In the genomic region with DNA sequence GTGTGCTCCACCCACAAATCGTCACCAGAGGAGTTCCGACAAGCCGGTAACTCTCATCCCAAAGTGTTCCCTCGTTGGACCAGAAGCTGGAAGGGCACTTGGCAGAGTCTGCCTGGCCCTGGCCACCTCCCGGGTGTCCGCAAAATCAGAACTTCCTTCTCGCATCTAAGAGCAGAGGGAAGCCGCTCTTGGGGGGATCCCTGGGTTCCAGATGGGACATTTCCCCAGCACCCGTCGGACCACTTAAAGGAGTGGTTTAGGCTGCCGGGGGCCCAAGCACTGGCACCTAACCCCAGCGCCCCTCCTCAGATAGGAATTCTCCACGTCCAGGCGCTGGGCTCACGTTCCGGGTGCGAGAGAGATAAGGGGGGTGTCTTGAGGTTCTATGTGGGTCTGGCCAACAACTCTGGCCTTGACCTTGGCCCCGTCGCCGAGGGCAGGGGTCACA, we compare ENCODE assay signal across 9 cellular contexts. TPM values are rescaled to one million over a fixed set of nuclear protein-coding genes. Genes with fewer than 3 reads are reported as not detected.
DNase-seq lines count a peak whose midpoint lies in the region; TF ChIP-seq lines count a peak whose summit lies in the region.
"Had no signal": no experiment of that assay in that cellular context is flagged by ENCODE, and none has a peak within 500 bp of the region (broad histone marks: within the 10 kb centered on the region; RNA-seq: fewer than 3 reads in every experiment).

No MANE protein-coding gene starts in this region.

- H3K27ac ChIP-seq in MM.1S (ENCODE audit: low read length) (no peak overlapping the region; the same call in 1 of the 2 replicates), dorsolateral prefrontal cortex (peak overlapping the region in 56 of 59 donors; percentile 58 to 97 (median 87))

- H3F3A ChIP-seq in MM.1S (ENCODE audit: insufficient read depth, low read length): no peaks in the 10 kb centered on the region

- H3K27ac Mint-ChIP-seq in neural crest cell (ENCODE audit: unreplicated experiment): no peak overlapping the region

- peak overlapping the region; percentile 95 for H3K4me3 Mint-ChIP-seq in neural crest cell

- H2AFZ ChIP-seq in MM.1S (ENCODE audit: low read length): peak overlapping the region; percentile 86

- H3K9me2 ChIP-seq in MM.1S (replicated peaks; ENCODE audit: insufficient read depth, low read length): no peaks in the 10 kb centered on the region

- H3K4me1 Mint-ChIP-seq in neural crest cell: peaks cover 25% of the 10 kb centered on the region

- peaks cover 2% of the 10 kb centered on the region for H3K36me3 Mint-ChIP-seq in neural crest cell (ENCODE audit: low read depth)

- DNase-seq in GM06990 (ENCODE audit: extremely low read depth, insufficient read length) (no peak), MM.1S (peak; percentile 8), dorsolateral prefrontal cortex (no peak), neural crest cell (ENCODE audit: low read depth, low spot score) (no peak), NCI-H1092 (lab: John Stamatoyannopoulos, UW) (no peak), GM03348 (ENCODE audit: low spot score) (no peak), OCI-M2 (lab: John Stamatoyannopoulos, UW; ENCODE audit: unreplicated experiment) (no peak)
- no peak for DNase-seq in stimulated activated CD8-positive, alpha-beta memory T cell treated with anti-CD3 and anti-CD28 coated beads, Interleukin-4, amount 100 ng/mL, for 48 hours

- intact Hi-C loops in dorsolateral prefrontal cortex (cut with DNase I): loop anchor here (1.0 to 10.0 kb wide), 5 partner anchors 17 to 218 kb away; a partner anchor contains a TSS

- no peaks in the 10 kb centered on the region for H3K27me3 ChIP-seq in GM06990 (replicated peaks; ENCODE audit: control insufficient read depth, insufficient read depth, low read length)
- H3K27me3 ChIP-seq in MM.1S (replicated peaks; ENCODE audit: insufficient read depth, low read length): peaks cover 18% of the 10 kb centered on the region
- no peaks in the 10 kb centered on the region for H3K27me3 ChIP-seq in dorsolateral prefrontal cortex

- H3K9me3 ChIP-seq in MM.1S (replicated peaks; ENCODE audit: insufficient read depth, low read length): no peaks in the 10 kb centered on the region

- peak overlapping the region; percentile 65 for H3K9ac ChIP-seq in MM.1S (ENCODE audit: low read length)

- H3K4me1 ChIP-seq in MM.1S (ENCODE audit: low read length): peaks cover 14% of the 10 kb centered on the region; the same call in 1 of the 2 replicates

- peaks cover 6% of the 10 kb centered on the region for H3K27me3 Mint-ChIP-seq in neural crest cell (ENCODE audit: low read depth)

- peak overlapping the region; percentile 98 for H3K4me2 ChIP-seq in MM.1S (ENCODE audit: low read depth, low read length)

- H3K36me3 ChIP-seq in GM06990 (ENCODE audit: control insufficient read depth, insufficient read depth, low read length) (peaks cover 2% of the 10 kb centered on the region; the same call in 1 of the 2 replicates), MM.1S (replicated peaks; ENCODE audit: insufficient read depth, low read length) (no peaks in the 10 kb centered on the region)

- peaks cover 19% of the 10 kb centered on the region; the same call in 1 of the 2 replicates for H4K20me1 ChIP-seq in MM.1S (ENCODE audit: insufficient read depth, low read length)

- peak overlapping the region; percentile 68 for H3K4me3 ChIP-seq in GM06990 (replicated peaks; ENCODE audit: low read depth, low read length)
- H3K4me3 ChIP-seq in MM.1S (ENCODE audit: low read length): peak overlapping the region; percentile 69
- H3K4me3 ChIP-seq in dorsolateral prefrontal cortex: peak overlapping the region; percentile 48 to 97 (median 87)

- peaks cover 43% of the 10 kb centered on the region for H3K79me2 ChIP-seq in MM.1S (ENCODE audit: low read length)

- TF ChIP-seq CTCF in GM06990 (IDR thresholded peaks at IDR 0.05; ENCODE audit: insufficient read depth, low read length, poor library complexity, severe bottlenecking) (no peak), MM.1S (IDR thresholded peaks at IDR 0.05; ENCODE audit: low read length) (no peak), dorsolateral prefrontal cortex (IDR thresholded peaks at IDR 0.05 in 54 of 56, conservative IDR thresholded peaks at IDR 0.05 in 2 of 56; ENCODE audit: low read depth in 1 of 56, partially characterized antibody in 56 of 56) (no peak), neural crest cell (conservative IDR thresholded peaks at IDR 0.05) (no peak)

- no peaks in the 10 kb centered on the region for H3K9me3 Mint-ChIP-seq in neural crest cell

RNA-seq across cellular contexts. Expression of a gene that starts 0.9 kb away (rescaled TPM):
- total RNA-seq in dorsolateral prefrontal cortex (10 to 100 TPM; 28.0 to 51.9 (median 39.4) TPM), neural crest cell (48.1 and 50.7 TPM in 2 replicates)

RNA-seq across cellular contexts. Expression of a gene that starts 11.8 kb away (rescaled TPM):
- total RNA-seq in dorsolateral prefrontal cortex (10 to 100 TPM in 119 of 120 experiments, 1 to 10 TPM in 1; 9.8 to 66.3 (median 34.6) TPM), neural crest cell (0.32 and 0.44 TPM in 2 replicates)
- total RNA-seq: SK-MEL-5 had no signal

RNA-seq across cellular contexts. Expression of a gene that starts 14.5 kb away (rescaled TPM):
- under 1 TPM in 4 of 120 experiments, not detected in 116; 0.15 to 0.20 (median 0.18) TPM for total RNA-seq in dorsolateral prefrontal cortex
- 0.51 and 1.0 TPM in 2 replicates for total RNA-seq in neural crest cell

RNA-seq across cellular contexts. Expression of a gene that starts 17.3 kb away (rescaled TPM):
- total RNA-seq in dorsolateral prefrontal cortex (10 to 100 TPM; 11.3 to 27.9 (median 16.9) TPM), neural crest cell (19.1 and 19.5 TPM in 2 replicates)

RNA-seq across cellular contexts. Expression of a gene that starts 23.1 kb away (rescaled TPM):
- 100 to 1,000 TPM in 78 of 120 experiments, 10 to 100 TPM in 42; 38.0 to 212 (median 112) TPM for total RNA-seq in dorsolateral prefrontal cortex
- total RNA-seq in neural crest cell: 129 and 130 TPM in 2 replicates
